In genomic region chr2:108635630-108636354, GRCh38 we compare ENCODE assay signal across 9 cellular contexts.
DNase-seq lines count a peak whose midpoint lies in the region; ATAC-seq and TF ChIP-seq lines count a peak whose summit lies in the region.
"Had no signal": no experiment of that assay in that cellular context is flagged by ENCODE, and none has a peak within 500 bp of the region (broad histone marks: within the 10 kb centered on the region; RNA-seq: fewer than 3 reads in every experiment).

No MANE protein-coding gene starts in this region.

- peak overlapping the region; percentile 50 for H3K27ac ChIP-seq in right cardiac atrium (ENCODE audit: low read length)
- peak overlapping the region; percentile 5 to 82 for H3K27ac ChIP-seq in uterus

- POLR2A ChIA-PET in activated CD8-positive, alpha-beta T cell treated with anti-CD3 and anti-CD28 coated beads, Interleukin-2, amount 10 ng/mL, durations not matched to agents 7 days and 5 days (lab: Charles Lee), result interaction anchor here (0.8 to 1.4 kb wide), 2 partner anchors 23 to 30 kb away, joined by 3 read pairs; no protein-coding TSS in a partner anchor
- POLR2A ChIA-PET in activated CD8-positive, alpha-beta T cell treated with anti-CD3 and anti-CD28 coated beads for 36 hours (lab: Charles Lee), result interaction anchor here (0.6 to 2.1 kb wide), 6 partner anchors 11 to 309 kb away, joined by 3 to 7 read pairs (median 4); no protein-coding TSS in a partner anchor

- H3K4me1 Mint-ChIP-seq in activated CD8-positive, alpha-beta T cell treated with anti-CD3 and anti-CD28 coated beads, Interleukin-2, amount 10 ng/mL, durations not matched to agents 7 days and 5 days (ENCODE audit: low read depth), result peaks cover 29% of the 10 kb centered on the region
- peaks cover 54% of the 10 kb centered on the region for H3K4me1 Mint-ChIP-seq in activated CD8-positive, alpha-beta T cell treated with anti-CD3 and anti-CD28 coated beads for 36 hours (ENCODE audit: low read depth)

- no peaks in the 10 kb centered on the region for H3K9me3 Mint-ChIP-seq in activated CD8-positive, alpha-beta T cell treated with anti-CD3 and anti-CD28 coated beads, Interleukin-2, amount 10 ng/mL, durations not matched to agents 7 days and 5 days (ENCODE audit: insufficient read depth)
- no peaks in the 10 kb centered on the region for H3K9me3 Mint-ChIP-seq in activated CD8-positive, alpha-beta T cell treated with anti-CD3 and anti-CD28 coated beads for 36 hours
- H3K9me3 Mint-ChIP-seq: activated CD4-positive, alpha-beta memory T cell treated with anti-CD3 and anti-CD28 coated beads for 36 hours had no signal

- WGBS in right cardiac atrium, result 71% methylated on average over 13 of the region's 13 CpGs

- H3K9me3 ChIP-seq in right cardiac atrium (ENCODE audit: control insufficient read depth, low read length), result no peaks in the 10 kb centered on the region
- H3K9me3 ChIP-seq in uterus, result no peaks in the 10 kb centered on the region

- H3K4me3 ChIP-seq in right cardiac atrium (ENCODE audit: low read length) (no peak overlapping the region), uterus (no peak overlapping the region)

- no peak for ATAC-seq in activated CD8-positive, alpha-beta T cell treated with anti-CD3 and anti-CD28 coated beads, Interleukin-2, amount 10 ng/mL, durations not matched to agents 7 days and 5 days
- ATAC-seq in activated CD8-positive, alpha-beta T cell treated with anti-CD3 and anti-CD28 coated beads for 36 hours, result no peak
- ATAC-seq in right cardiac atrium (no peak), GM18511 (IDR thresholded peaks at IDR 0.05; ENCODE audit: unreplicated experiment) (no peak)

- DNase-seq in activated CD8-positive, alpha-beta T cell treated with anti-CD3 and anti-CD28 coated beads, Interleukin-2, amount 10 ng/mL, durations not matched to agents 7 days and 5 days, result no peak
- no peak for DNase-seq in activated CD8-positive, alpha-beta T cell treated with anti-CD3 and anti-CD28 coated beads for 36 hours
- peak; percentile 79 for DNase-seq in NCI-H1694 (lab: John Stamatoyannopoulos, UW)
- DNase-seq in right cardiac atrium, result no peak
- no peak for DNase-seq in uterus
- no peak for DNase-seq in NCI-H2081 treated with DMSO at 0.1 percent for 48 hours (lab: John Stamatoyannopoulos, UW)
- DNase-seq in amygdala (lab: John Stamatoyannopoulos, UW), result no peak

- no peaks in the 10 kb centered on the region for H3K36me3 Mint-ChIP-seq in activated CD8-positive, alpha-beta T cell treated with anti-CD3 and anti-CD28 coated beads, Interleukin-2, amount 10 ng/mL, durations not matched to agents 7 days and 5 days (ENCODE audit: low read depth)
- H3K36me3 Mint-ChIP-seq in activated CD8-positive, alpha-beta T cell treated with anti-CD3 and anti-CD28 coated beads for 36 hours (ENCODE audit: low read depth), result no peaks in the 10 kb centered on the region

- no peak overlapping the region for H3K4me3 Mint-ChIP-seq in activated CD8-positive, alpha-beta T cell treated with anti-CD3 and anti-CD28 coated beads, Interleukin-2, amount 10 ng/mL, durations not matched to agents 7 days and 5 days
- no peak overlapping the region for H3K4me3 Mint-ChIP-seq in activated CD8-positive, alpha-beta T cell treated with anti-CD3 and anti-CD28 coated beads for 36 hours
- H3K4me3 Mint-ChIP-seq: activated CD4-positive, alpha-beta memory T cell treated with anti-CD3 and anti-CD28 coated beads for 36 hours had no signal

- no peak for TF ChIP-seq CTCF in activated CD8-positive, alpha-beta T cell treated with anti-CD3 and anti-CD28 coated beads for 36 hours (IDR thresholded peaks at IDR 0.05)
- no peak for TF ChIP-seq CTCF in uterus (IDR thresholded peaks at IDR 0.05)

- H3K27ac Mint-ChIP-seq in activated CD8-positive, alpha-beta T cell treated with anti-CD3 and anti-CD28 coated beads, Interleukin-2, amount 10 ng/mL, durations not matched to agents 7 days and 5 days, result peak overlapping the region; percentile 19
- H3K27ac Mint-ChIP-seq in activated CD8-positive, alpha-beta T cell treated with anti-CD3 and anti-CD28 coated beads for 36 hours, result no peak overlapping the region

- H3K27me3 ChIP-seq in right cardiac atrium (ENCODE audit: control insufficient read depth, insufficient read depth) (no peaks in the 10 kb centered on the region), uterus (no peaks in the 10 kb centered on the region)

- no peaks in the 10 kb centered on the region for H3K27me3 Mint-ChIP-seq in activated CD8-positive, alpha-beta T cell treated with anti-CD3 and anti-CD28 coated beads, Interleukin-2, amount 10 ng/mL, durations not matched to agents 7 days and 5 days (ENCODE audit: low read depth)
- H3K27me3 Mint-ChIP-seq in activated CD8-positive, alpha-beta T cell treated with anti-CD3 and anti-CD28 coated beads for 36 hours, result no peaks in the 10 kb centered on the region
- H3K27me3 Mint-ChIP-seq: activated CD4-positive, alpha-beta memory T cell treated with anti-CD3 and anti-CD28 coated beads for 36 hours had no signal

- H3K4me1 ChIP-seq in right cardiac atrium (ENCODE audit: control insufficient read depth, insufficient read depth, low read length), result peaks cover 19% of the 10 kb centered on the region
- peaks cover 0 to 13% of the 10 kb centered on the region in 2 donors for H3K4me1 ChIP-seq in uterus

- no peak for TF ChIP-seq POLR2A in uterus (IDR thresholded peaks at IDR 0.05)

- H3K36me3 ChIP-seq in uterus, result no peaks in the 10 kb centered on the region

- CTCF ChIA-PET in activated CD8-positive, alpha-beta T cell treated with anti-CD3 and anti-CD28 coated beads, Interleukin-2, amount 10 ng/mL, durations not matched to agents 7 days and 5 days (lab: Charles Lee), result interaction anchor here (0.6 to 8.9 kb wide), 21 partner anchors 11 to 188 kb away, joined by 3 to 227 read pairs (median 8); no protein-coding TSS in a partner anchor
- CTCF ChIA-PET in activated CD8-positive, alpha-beta T cell treated with anti-CD3 and anti-CD28 coated beads for 36 hours (lab: Charles Lee), result interaction anchor here (0.6 to 8.4 kb wide), 20 partner anchors 7 to 266 kb away, joined by 3 to 129 read pairs (median 7); partner anchors contain the start of gene LIMS1

- intact Hi-C loops in activated CD8-positive, alpha-beta T cell treated with anti-CD3 and anti-CD28 coated beads for 36 hours (cut with micrococcal nuclease), result loop anchor here (5.0 kb wide), 1 partner anchor 43 kb away; no protein-coding TSS in a partner anchor
- intact Hi-C loops in right cardiac atrium (cut with DNase I) (no loop called here), uterus (cut with DNase I; ENCODE audit: low total_unique reads) (no loop called here)
